ENCODE assay signal across 23 cellular contexts in the genomic region with DNA sequence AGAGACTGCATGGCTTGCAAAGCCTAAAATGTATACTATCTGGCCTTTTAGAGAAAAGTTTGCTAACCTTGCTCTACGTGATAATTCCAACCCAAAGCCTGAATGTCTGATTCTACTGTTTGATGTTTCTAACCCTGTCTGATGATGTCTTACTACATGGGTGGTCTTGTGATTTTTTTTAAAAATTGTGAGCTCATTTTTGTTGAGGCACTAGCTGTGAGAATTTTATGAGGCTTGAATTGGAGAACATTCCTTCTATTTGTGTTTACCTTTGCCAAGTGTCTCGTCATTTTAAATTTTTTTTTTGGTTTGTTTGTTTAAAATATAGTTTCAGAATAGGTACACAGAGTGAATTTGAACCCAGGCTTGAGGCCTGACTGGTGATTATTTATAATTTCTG.
"Had no signal": no experiment of that assay in that cellular context is flagged by ENCODE, and none has a peak within 500 bp of the region (broad histone marks: within the 10 kb centered on the region; RNA-seq: fewer than 3 reads in every experiment).

No MANE protein-coding gene starts in this region.

- H3K36me3 Mint-ChIP-seq: activated CD4-positive, alpha-beta memory T cell treated with anti-CD3 and anti-CD28 coated beads for 36 hours; activated naive CD8-positive, alpha-beta T cell treated with anti-CD3 and anti-CD28 coated beads for 36 hours had no signal

- H3K36me3 ChIP-seq: brain microvascular endothelial cell, cardiac muscle cell had no signal

- H3K4me1 Mint-ChIP-seq: activated naive CD8-positive, alpha-beta T cell treated with anti-CD3 and anti-CD28 coated beads for 36 hours; activated T-helper 17 cell treated with anti-CD3 and anti-CD28 coated beads, Interleukin-2, amount 50 U/mL, for 72 hours; T-helper 17 cell had no signal

- H3K4me3 Mint-ChIP-seq: activated CD4-positive, alpha-beta memory T cell treated with anti-CD3 and anti-CD28 coated beads for 36 hours; activated CD4-positive, alpha-beta T cell treated with anti-CD3 and anti-CD28 coated beads, Interleukin-2, amount 10 ng/mL, durations not matched to agents 7 days and 5 days; activated naive CD4-positive, alpha-beta T cell treated with anti-CD3 and anti-CD28 coated beads for 36 hours; activated naive CD8-positive, alpha-beta T cell treated with anti-CD3 and anti-CD28 coated beads for 36 hours; activated T-cell treated with anti-CD3 and anti-CD28 coated beads, Interleukin-2, amount 50 U/mL, for 4 hours; activated T-helper 17 cell treated with anti-CD3 and anti-CD28 coated beads, Interleukin-2, amount 50 U/mL, for 72 hours; T-helper 17 cell had no signal

- FAIRE-seq: colon had no signal

- H3K4me3 ChIP-seq: cardiac muscle cell had no signal

- H3K9me3 Mint-ChIP-seq: activated CD4-positive, alpha-beta memory T cell treated with anti-CD3 and anti-CD28 coated beads for 36 hours; activated CD4-positive, alpha-beta T cell treated with anti-CD3 and anti-CD28 coated beads, Interleukin-2, amount 10 ng/mL, durations not matched to agents 7 days and 5 days; activated naive CD4-positive, alpha-beta T cell treated with anti-CD3 and anti-CD28 coated beads for 36 hours; activated naive CD8-positive, alpha-beta T cell treated with anti-CD3 and anti-CD28 coated beads for 36 hours; activated T-cell treated with anti-CD3 and anti-CD28 coated beads, Interleukin-2, amount 50 U/mL, for 4 hours; activated T-helper 17 cell treated with anti-CD3 and anti-CD28 coated beads, Interleukin-2, amount 50 U/mL, for 72 hours had no signal

- DNase-seq: activated CD4-positive, alpha-beta memory T cell treated with anti-CD3 and anti-CD28 coated beads for 36 hours; activated CD4-positive, alpha-beta T cell treated with anti-CD3 and anti-CD28 coated beads, Interleukin-2, amount 10 ng/mL, durations not matched to agents 7 days and 5 days; activated CD4-positive, CD25-positive, alpha-beta regulatory T cell; activated CD8-positive, alpha-beta memory T cell treated with anti-CD3 and anti-CD28 coated beads for 24 hours; activated gamma-delta T cell; activated naive CD4-positive, alpha-beta T cell treated with anti-CD3 and anti-CD28 coated beads for 36 hours; activated naive CD8-positive, alpha-beta T cell treated with anti-CD3 and anti-CD28 coated beads for 36 hours; activated T-cell treated with anti-CD3 and anti-CD28 coated beads, Interleukin-2, amount 50 U/mL, for 4 hours; brain microvascular endothelial cell; NCI-H1092; NCI-H1930; NCI-H2171; NCI-H226; NCI-H526; NCI-H82; RPMI8226; T-helper 17 cell; T-helper 9 cell had no signal

- H3K27ac Mint-ChIP-seq: activated CD4-positive, alpha-beta memory T cell treated with anti-CD3 and anti-CD28 coated beads for 36 hours; activated CD4-positive, alpha-beta T cell treated with anti-CD3 and anti-CD28 coated beads, Interleukin-2, amount 10 ng/mL, durations not matched to agents 7 days and 5 days; activated naive CD4-positive, alpha-beta T cell treated with anti-CD3 and anti-CD28 coated beads for 36 hours; activated naive CD8-positive, alpha-beta T cell treated with anti-CD3 and anti-CD28 coated beads for 36 hours; activated T-helper 17 cell treated with anti-CD3 and anti-CD28 coated beads, Interleukin-2, amount 50 U/mL, for 72 hours; T-helper 17 cell had no signal

- H3K27me3 ChIP-seq: brain microvascular endothelial cell, cardiac muscle cell had no signal

- ATAC-seq: activated T-cell treated with anti-CD3 and anti-CD28 coated beads, Interleukin-2, amount 50 U/mL, for 4 hours; activated T-helper 17 cell treated with anti-CD3 and anti-CD28 coated beads, Interleukin-2, amount 50 U/mL, for 72 hours; Panc1; Right ventricle myocardium inferior; T-helper 17 cell had no signal

- H3K27ac ChIP-seq: brain microvascular endothelial cell, cardiac muscle cell had no signal
